Comparison of ENCODE assay signal across 8 cellular contexts in genomic region chr10:32256613-32257437, GRCh38.
DNase-seq lines count a peak whose midpoint lies in the region; ATAC-seq and FAIRE-seq lines count a peak whose summit lies in the region.

No MANE protein-coding gene starts in this region.

- ATAC-seq in HG03135 (IDR thresholded peaks at IDR 0.05; ENCODE audit: unreplicated experiment), result peak; percentile 70

- no peak for FAIRE-seq in RCC 7860 (lab: Jason Lieb, UNC)

- DNase-seq in activated gamma-delta T cell treated with Interleukin-2 at 50 U/mL for 16 hours (peak; percentile 64), activated gamma-delta T cell (lab: John Stamatoyannopoulos, UW) (no peak), RCC 7860 (ENCODE audit: low spot score) (peak; percentile 16), globus pallidus (ENCODE audit: low spot score) (peak; percentile 75), pons (ENCODE audit: low spot score) (peak; percentile 84), ureter (ENCODE audit: low spot score) (peak; percentile 60)
- DNase-seq in activated effector memory CD4-positive, alpha-beta T cell treated with Interleukin-2 at 50 U/mL for 16 hours, result peak; percentile 59
